9 cellular contexts compared by ENCODE assay signal in the genomic region with DNA sequence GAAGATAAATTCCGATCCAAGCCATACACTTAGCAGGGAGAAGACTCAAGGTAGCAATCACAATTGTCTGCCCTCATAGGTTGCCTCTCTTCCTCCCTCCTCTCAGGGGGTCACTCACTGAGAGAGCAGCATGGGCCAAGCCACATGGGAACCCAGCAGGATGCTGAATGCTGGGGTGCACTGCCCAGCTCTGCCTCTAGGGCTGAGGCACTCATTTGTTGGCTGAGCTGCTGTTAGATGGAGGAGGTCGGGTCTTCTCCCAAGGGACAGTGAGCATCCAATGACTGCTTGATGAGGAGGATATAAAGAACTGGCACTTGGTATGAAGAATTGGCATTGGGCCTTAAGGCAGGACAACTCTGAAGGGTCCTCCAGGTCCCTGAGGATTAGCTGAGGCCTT.
DNase-seq lines count a peak whose midpoint lies in the region; ATAC-seq and TF ChIP-seq lines count a peak whose summit lies in the region.
"Had no signal": no experiment of that assay in that cellular context is flagged by ENCODE, and none has a peak within 500 bp of the region (broad histone marks: within the 10 kb centered on the region; RNA-seq: fewer than 3 reads in every experiment).

No MANE protein-coding gene starts in this region.

- H3K27ac ChIP-seq in CD8-positive, alpha-beta T cell (ENCODE audit: low read depth, low read length) = no peak overlapping the region

- no peaks in the 10 kb centered on the region for H3K4me1 Mint-ChIP-seq in CD8-positive, alpha-beta T cell (ENCODE audit: low read depth)

- H3K36me3 ChIP-seq in CD8-positive, alpha-beta T cell (ENCODE audit: insufficient read depth, low read length) = no peaks in the 10 kb centered on the region

- no peaks in the 10 kb centered on the region for H3K9me3 ChIP-seq in CD8-positive, alpha-beta T cell (ENCODE audit: low read length)

- peaks cover 3% of the 10 kb centered on the region for H3K27me3 Mint-ChIP-seq in CD8-positive, alpha-beta T cell (ENCODE audit: low read depth)

- CTCF ChIA-PET in CD8-positive, alpha-beta T cell (lab: Charles Lee) = no interaction called here

- H3K27me3 ChIP-seq in CD8-positive, alpha-beta T cell (ENCODE audit: insufficient read depth, low read length) = no peaks in the 10 kb centered on the region

- DNase-seq in AG09319 (ENCODE audit: extremely low read depth, low read depth) (no peak), NB4 (ENCODE audit: low read depth) (peak; percentile 37), fibroblast of mammary gland (ENCODE audit: low read depth) (no peak), NCI-H1092 treated with DMSO at 0.1 percent for 48 hours (lab: John Stamatoyannopoulos, UW) (no peak), GDM1 (lab: John Stamatoyannopoulos, UW) (no peak), SIG-M5 treated with dmso at 0.1 percent for 504 hours (lab: John Stamatoyannopoulos, UW; ENCODE audit: unreplicated experiment) (no peak)
- no peak for DNase-seq in CD8-positive, alpha-beta T cell
- DNase-seq: cerebellar nuclear complex had no signal

- H3K9me3 Mint-ChIP-seq in CD8-positive, alpha-beta T cell = no peaks in the 10 kb centered on the region

- intact Hi-C loops in CD8-positive, alpha-beta T cell (cut with DNase I, micrococcal nuclease) = no loop called here

- POLR2A ChIA-PET in CD8-positive, alpha-beta T cell (lab: Charles Lee) = no interaction called here

- ATAC-seq in GM19351 (IDR thresholded peaks at IDR 0.05; ENCODE audit: unreplicated experiment) = peak; percentile 89
- ATAC-seq in CD8-positive, alpha-beta T cell = no peak

- H3K27ac Mint-ChIP-seq in CD8-positive, alpha-beta T cell = no peak overlapping the region

- H3K4me3 Mint-ChIP-seq in CD8-positive, alpha-beta T cell = no peak overlapping the region

- no peaks in the 10 kb centered on the region for H3K4me1 ChIP-seq in CD8-positive, alpha-beta T cell (ENCODE audit: insufficient read depth, low read length)

- no peak for TF ChIP-seq POLR2A in NB4 (IDR thresholded peaks at IDR 0.05; ENCODE audit: extremely low read depth, insufficient read length)

- peak; percentile 7 for TF ChIP-seq CTCF in AG09319 (IDR thresholded peaks at IDR 0.05; ENCODE audit: low read depth, low read length)
- TF ChIP-seq CTCF in NB4 (IDR thresholded peaks at IDR 0.05; ENCODE audit: low read depth, low read length) = peak; percentile 47
- TF ChIP-seq CTCF in fibroblast of mammary gland (conservative IDR thresholded peaks at IDR 0.05; ENCODE audit: control insufficient read depth, insufficient read depth, low read depth, low read length) = peak; percentile 24
- TF ChIP-seq CTCF in CD8-positive, alpha-beta T cell (IDR thresholded peaks at IDR 0.05) = no peak

- H3K36me3 Mint-ChIP-seq in CD8-positive, alpha-beta T cell = no peaks in the 10 kb centered on the region

- H3K4me3 ChIP-seq in NB4 (ENCODE audit: low read depth, low read length) (no peak overlapping the region), fibroblast of mammary gland (ENCODE audit: control insufficient read depth, low read depth, low read length) (no peak overlapping the region)
- no peak overlapping the region for H3K4me3 ChIP-seq in CD8-positive, alpha-beta T cell (ENCODE audit: low read depth, low read length)
